ENCODE assay signal across 9 cellular contexts in genomic region chr4:86556791-86557415, GRCh38. TPM values are rescaled to one million over a fixed set of nuclear protein-coding genes. Genes with fewer than 3 reads are reported as not detected.
DNase-seq lines count a peak whose midpoint lies in the region; ATAC-seq and TF ChIP-seq lines count a peak whose summit lies in the region.
"Had no signal": no experiment of that assay in that cellular context is flagged by ENCODE, and none has a peak within 500 bp of the region (broad histone marks: within the 10 kb centered on the region; RNA-seq: fewer than 3 reads in every experiment).

No MANE protein-coding gene starts in this region.

- H3K9me3 ChIP-seq in tibial nerve: no peaks in the 10 kb centered on the region

- H3K4me1 ChIP-seq in tibial nerve: peaks cover 0 to 48% (median 3%) of the 10 kb centered on the region in 4 donors

- TF ChIP-seq CTCF in tibial nerve (IDR thresholded peaks at IDR 0.05): no peak

- DNase-seq in OCI-M1 (lab: John Stamatoyannopoulos, UW) (peak; percentile 72), iris pigment epithelial cell (ENCODE audit: low read depth) (peak; percentile 18), NCI-H2107 treated with DMSO at 0.1 percent for 48 hours (lab: John Stamatoyannopoulos, UW; ENCODE audit: unreplicated experiment) (no peak), NCI-H1694 (lab: John Stamatoyannopoulos, UW) (no peak), tibial nerve (ENCODE audit: low spot score in 2 of 2) (no peak)
- DNase-seq: NCI-H345 had no signal

- no peaks in the 10 kb centered on the region for H3K27me3 ChIP-seq in tibial nerve

- TF ChIP-seq EP300 in tibial nerve (IDR thresholded peaks at IDR 0.05): no peak

- ATAC-seq in GM18502 (IDR thresholded peaks at IDR 0.05; ENCODE audit: poor library complexity, unreplicated experiment) (peak; percentile 52), HG02759 (IDR thresholded peaks at IDR 0.05; ENCODE audit: unreplicated experiment) (peak; percentile 43), HG03095 (IDR thresholded peaks at IDR 0.05; ENCODE audit: unreplicated experiment) (no peak)

- peak overlapping the region in 2 of 4 donors; percentile 26 to 32 for H3K27ac ChIP-seq in tibial nerve

- TF ChIP-seq POLR2A in tibial nerve (IDR thresholded peaks at IDR 0.05): no peak

- no peaks in the 10 kb centered on the region for H3K36me3 ChIP-seq in tibial nerve

- no peak overlapping the region for H3K4me3 ChIP-seq in tibial nerve

RNA-seq across cellular contexts. Expression of gene PTPN13, which starts 37.2 kb away (rescaled TPM):
- total RNA-seq in tibial nerve: 100 to 1,000 TPM in 1 of 4 donors, 10 to 100 TPM in 3; 86.4 to 113 (median 92.6) TPM

Comparison
In these comparisons a context has a peak if more than half of its experiments do, and no peak if none do; other contexts are left out.
1. DNase-seq: peak in OCI-M1 (single experiment) and iris pigment epithelial cell (single experiment); none in NCI-H2107 treated with DMSO at 0.1 percent for 48 hours (single experiment), NCI-H1694 (single experiment) and tibial nerve (0 of 2).